18 cellular contexts compared by ENCODE assay signal in the genomic region with DNA sequence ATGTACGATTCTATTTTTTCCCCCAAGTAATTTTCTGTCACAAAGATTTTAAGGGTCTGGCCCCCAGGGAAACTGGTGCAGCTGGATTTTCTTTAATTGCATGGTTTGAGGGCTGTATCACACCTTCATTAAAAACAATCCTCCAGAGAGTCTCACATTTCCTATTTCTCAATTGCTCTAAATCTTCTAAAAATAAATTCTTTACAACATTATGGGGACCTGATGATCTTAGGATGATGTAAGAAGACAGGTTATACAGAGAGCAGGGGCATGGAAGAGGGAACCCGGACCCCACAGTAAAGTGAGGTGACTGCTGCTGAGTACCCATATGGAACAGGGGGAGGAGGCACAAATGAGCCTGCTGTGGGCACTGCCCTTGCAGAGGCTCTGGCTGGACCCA.
"Had no signal": no experiment of that assay in that cellular context is flagged by ENCODE, and none has a peak within 500 bp of the region (broad histone marks: within the 10 kb centered on the region; RNA-seq: fewer than 3 reads in every experiment).

No MANE protein-coding gene starts in this region.

- H3K36me3 ChIP-seq: SJSA1 had no signal

- H3K27me3 ChIP-seq: SJSA1 had no signal

- H3K9me3 ChIP-seq: SJSA1 had no signal

- H3K4me3 ChIP-seq: SJSA1, SK-N-MC had no signal

- H3K27ac ChIP-seq: SJSA1, SK-N-MC had no signal

- H3K4me1 ChIP-seq: SJSA1 had no signal

- DNase-seq: KG1, NCI-H1092, NCI-H1105 treated with DMSO at 0.1 percent for 48 hours, NCI-H1417 treated with DMSO at 0.1 percent for 48 hours, NCI-H146, NCI-H1694 treated with DMSO at 0.1 percent for 48 hours, NCI-H1930, NCI-H2081, NCI-H524, NCI-H526 treated with DMSO at 0.1 percent for 48 hours, NCI-H774, OCI-M1, Right ventricle myocardium superior, RPMI8226, SIG-M5, T-helper 2 cell had no signal
